1 cellular context compared by ENCODE assay signal in the genomic region with DNA sequence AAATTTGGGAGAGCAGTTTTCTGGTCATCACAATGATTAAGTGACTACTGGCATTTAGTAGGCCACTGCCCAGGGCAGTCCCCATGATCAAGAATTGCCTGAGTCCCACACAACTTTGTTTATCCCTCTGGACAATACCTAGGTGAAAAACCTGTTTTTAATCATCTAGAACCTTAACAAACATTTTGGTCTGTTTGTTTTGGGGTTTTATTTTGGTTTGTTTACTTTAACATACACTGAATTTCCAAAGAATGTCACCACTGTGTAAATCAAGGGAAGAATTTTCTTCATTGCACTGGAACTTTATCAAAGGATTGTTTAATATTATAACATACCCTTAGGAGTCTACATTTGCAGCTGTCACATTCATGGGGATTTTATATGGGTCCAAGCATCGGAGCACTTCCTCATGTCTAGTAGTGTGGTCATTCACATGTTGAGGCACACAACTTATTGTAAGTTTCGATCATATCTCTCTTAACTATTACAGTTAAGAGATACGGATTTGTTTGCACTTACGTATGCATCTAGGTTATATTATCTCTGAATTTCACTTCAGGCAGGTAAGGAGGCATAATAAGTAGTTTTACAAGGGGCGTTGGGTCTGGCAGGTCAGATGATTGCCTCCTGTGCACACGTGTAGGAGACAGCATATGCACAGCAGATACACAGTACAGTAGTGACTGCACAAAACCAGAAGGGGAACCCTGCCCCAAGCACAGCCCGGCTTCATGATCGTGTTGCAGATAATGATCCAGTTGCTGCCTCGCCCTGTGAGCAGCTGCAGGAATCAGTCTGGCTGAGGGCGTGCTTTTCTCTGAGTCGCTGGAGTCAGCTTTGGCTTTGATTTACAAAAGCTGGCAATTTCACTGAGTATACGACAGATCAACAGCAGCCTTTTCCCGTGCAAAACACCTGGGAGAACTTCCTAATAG.
TF ChIP-seq lines count a peak whose summit lies in the region.

No MANE protein-coding gene starts in this region.

TF ChIP-seq in HepG2, 621 proteins besides CTCF, POLR2A, EP300 and RAD21 (continued from another document):
- TF ChIP-seq, protein P1, sequence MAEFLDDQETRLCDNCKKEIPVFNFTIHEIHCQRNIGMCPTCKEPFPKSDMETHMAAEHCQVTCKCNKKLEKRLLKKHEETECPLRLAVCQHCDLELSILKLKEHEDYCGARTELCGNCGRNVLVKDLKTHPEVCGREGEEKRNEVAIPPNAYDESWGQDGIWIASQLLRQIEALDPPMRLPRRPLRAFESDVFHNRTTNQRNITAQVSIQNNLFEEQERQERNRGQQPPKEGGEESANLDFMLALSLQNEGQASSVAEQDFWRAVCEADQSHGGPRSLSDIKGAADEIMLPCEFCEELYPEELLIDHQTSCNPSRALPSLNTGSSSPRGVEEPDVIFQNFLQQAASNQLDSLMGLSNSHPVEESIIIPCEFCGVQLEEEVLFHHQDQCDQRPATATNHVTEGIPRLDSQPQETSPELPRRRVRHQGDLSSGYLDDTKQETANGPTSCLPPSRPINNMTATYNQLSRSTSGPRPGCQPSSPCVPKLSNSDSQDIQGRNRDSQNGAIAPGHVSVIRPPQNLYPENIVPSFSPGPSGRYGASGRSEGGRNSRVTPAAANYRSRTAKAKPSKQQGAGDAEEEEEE (CRISPR knock-in tag; IDR thresholded peaks at IDR 0.05; ENCODE audit: borderline replicate concordance): no peak
- TF ChIP-seq ZNF672 (CRISPR knock-in tag; IDR thresholded peaks at IDR 0.05) (no peak), MEIS2 (CRISPR knock-in tag; IDR thresholded peaks at IDR 0.05) (no peak), GTF3A (CRISPR knock-in tag; conservative IDR thresholded peaks at IDR 0.05) (no peak), MZF1 (CRISPR knock-in tag; IDR thresholded peaks at IDR 0.05; ENCODE audit: borderline replicate concordance) (no peak), SNRNP70 (IDR thresholded peaks at IDR 0.05; ENCODE audit: low read depth, low read length) (no peak), KLF12 (CRISPR knock-in tag; IDR thresholded peaks at IDR 0.05; ENCODE audit: borderline replicate concordance) (no peak), ZNF121 (CRISPR knock-in tag; IDR thresholded peaks at IDR 0.05) (no peak), XRCC5 (optimal IDR thresholded peaks at IDR 0.05; ENCODE audit: low read length) (no peak)
